ENCODE assay signal across 8 cellular contexts in genomic region chr5:177939246-177940171, GRCh38. TPM values are rescaled to one million over a fixed set of nuclear protein-coding genes. Genes with fewer than 3 reads are reported as not detected.
DNase-seq lines count a peak whose midpoint lies in the region; ATAC-seq and TF ChIP-seq lines count a peak whose summit lies in the region.
"Not testable (repeated sequence)": the region's sequence is repeated elsewhere in the genome, so short reads cannot be mapped to it uniquely, and the experiment has no call there.

No MANE protein-coding gene starts in this region.

- peak overlapping the region; percentile 20; the same call in 1 of the 2 replicates for H3K9ac ChIP-seq in HCT116 (ENCODE audit: low read length)

- TF ChIP-seq POLR2A in HCT116 (IDR thresholded peaks at IDR 0.05; ENCODE audit: borderline replicate concordance, extremely low read depth, insufficient read depth, insufficient read length): not testable (repeated sequence)

- not testable (repeated sequence) for H3K4me1 ChIP-seq in HCT116 (ENCODE audit: control insufficient read depth in 1 of 2, insufficient read depth in 2 of 2, low read length in 2 of 2); heart right ventricle

- H3K4me3 ChIP-seq in HCT116 (replicated peaks in 1 of 2; ENCODE audit: low read depth in 1 of 2, low read length in 2 of 2) (peak overlapping the region; percentile 43 to 58), cardiac fibroblast (replicated peaks in 1 of 2; ENCODE audit: low read depth in 2 of 2, low read length in 2 of 2) (peak overlapping the region; percentile 31 to 40), heart right ventricle (peak overlapping the region in 9 of 10 donors; percentile 14 to 45 (median 33))

- peaks cover 33 to 46% (median 38%) of the 10 kb centered on the region in 3 donors for H3K27me3 Mint-ChIP-seq in CD14-positive monocyte (ENCODE audit: low read depth in 3 of 3)
- not testable (repeated sequence) for H3K27me3 Mint-ChIP-seq in activated CD4-positive, alpha-beta memory T cell treated with anti-CD3 and anti-CD28 coated beads, Interleukin-2, amount 10 ng/mL, durations not matched to agents 7 days and 5 days; naive B cell

- H3K27me3 ChIP-seq in HCT116 (ENCODE audit: insufficient read depth, low read length): not testable (repeated sequence)
- H3K27me3 ChIP-seq in heart right ventricle: peaks cover 0 to 11% (median 0%) of the 10 kb centered on the region in 7 donors

- RAD21 ChIA-PET in HCT116 (lab: Charles Lee; ENCODE audit: low non-redundant PET in 1 of 2, low total read pairs in 2 of 2, uncharacterized antibody in 2 of 2, unreplicated experiment in 2 of 2): not testable (repeated sequence)

- not testable (repeated sequence) for H3K4me1 Mint-ChIP-seq in CD14-positive monocyte; activated CD4-positive, alpha-beta memory T cell treated with anti-CD3 and anti-CD28 coated beads, Interleukin-2, amount 10 ng/mL, durations not matched to agents 7 days and 5 days
- H3K4me1 Mint-ChIP-seq in naive B cell: peaks cover 8 to 23% (median 19%) of the 10 kb centered on the region in 3 donors

- intact Hi-C loops in CD14-positive monocyte (cut with micrococcal nuclease); HCT116 (cut with micrococcal nuclease); heart right ventricle (cut with DNase I): not testable (repeated sequence)

- BruUV-seq in HCT116 (replicated peaks; lab: Mats Ljungman, UMichigan): not testable (repeated sequence)

- H3K36me3 Mint-ChIP-seq in CD14-positive monocyte; activated CD4-positive, alpha-beta memory T cell treated with anti-CD3 and anti-CD28 coated beads, Interleukin-2, amount 10 ng/mL, durations not matched to agents 7 days and 5 days (ENCODE audit: low read depth); naive B cell: not testable (repeated sequence)

- H3K9me2 ChIP-seq in HCT116 (ENCODE audit: insufficient read depth): not testable (repeated sequence)

- not testable (repeated sequence) for H3K27ac Mint-ChIP-seq in CD14-positive monocyte; activated CD4-positive, alpha-beta memory T cell treated with anti-CD3 and anti-CD28 coated beads, Interleukin-2, amount 10 ng/mL, durations not matched to agents 7 days and 5 days; naive B cell

- TF ChIP-seq RAD21 in HCT116 (IDR thresholded peaks at IDR 0.05; ENCODE audit: low read depth): not testable (repeated sequence)

- H3K9me3 Mint-ChIP-seq in CD14-positive monocyte; activated CD4-positive, alpha-beta memory T cell treated with anti-CD3 and anti-CD28 coated beads, Interleukin-2, amount 10 ng/mL, durations not matched to agents 7 days and 5 days; naive B cell: not testable (repeated sequence)

- not testable (repeated sequence) for H3K9me3 ChIP-seq in HCT116 (ENCODE audit: control insufficient read depth in 1 of 2, insufficient read depth in 1 of 2, low read depth in 1 of 2, low read length in 2 of 2); heart right ventricle

- not testable (repeated sequence) for H3K27ac ChIP-seq in HCT116 (ENCODE audit: low read depth, low read length); heart right ventricle

- CTCF ChIA-PET in HCT116 (lab: Charles Lee); activated CD4-positive, alpha-beta memory T cell treated with anti-CD3 and anti-CD28 coated beads, Interleukin-2, amount 10 ng/mL, durations not matched to agents 7 days and 5 days (lab: Charles Lee): not testable (repeated sequence)

- ATAC-seq in HCT116: peak; percentile 95
- ATAC-seq in heart right ventricle: peak; percentile 29 to 85 (median 72)
- ATAC-seq in naive B cell (ENCODE audit: low read depth in 2 of 2): peak; percentile 10 to 37

- 9 to 16% methylated on average over 53 to 56 of the region's 79 CpGs for WGBS in heart right ventricle, 2 donors

- not testable (repeated sequence) for H4K20me1 ChIP-seq in HCT116 (ENCODE audit: insufficient read depth)

- POLR2A ChIA-PET in HCT116 (lab: Charles Lee); activated CD4-positive, alpha-beta memory T cell treated with anti-CD3 and anti-CD28 coated beads, Interleukin-2, amount 10 ng/mL, durations not matched to agents 7 days and 5 days (lab: Charles Lee): not testable (repeated sequence)

- peak overlapping the region; percentile 68 for H3K4me2 ChIP-seq in HCT116 (ENCODE audit: low read length)

- H3K4me3 Mint-ChIP-seq in CD14-positive monocyte (peak overlapping the region; percentile 45 to 67), naive B cell (peak overlapping the region; percentile 59 to 89 (median 79))
- H3K4me3 Mint-ChIP-seq in activated CD4-positive, alpha-beta memory T cell treated with anti-CD3 and anti-CD28 coated beads, Interleukin-2, amount 10 ng/mL, durations not matched to agents 7 days and 5 days: peak overlapping the region; percentile 62

- H2AFZ ChIP-seq in HCT116 (ENCODE audit: low read depth, low read length, poor library complexity, severe bottlenecking): not testable (repeated sequence)

- TF ChIP-seq CTCF in CD14-positive monocyte (IDR thresholded peaks at IDR 0.05); HCT116 (IDR thresholded peaks at IDR 0.05 in 2 of 3, conservative IDR thresholded peaks at IDR 0.05 in 1 of 3; ENCODE audit: borderline replicate concordance in 1 of 3, insufficient read depth in 1 of 3, low read depth in 2 of 3, low read length in 2 of 3); cardiac fibroblast (IDR thresholded peaks at IDR 0.05; ENCODE audit: low read depth, low read length); heart right ventricle (IDR thresholded peaks at IDR 0.05): not testable (repeated sequence)

- not testable (repeated sequence) for H3K36me3 ChIP-seq in HCT116 (ENCODE audit: control insufficient read depth in 1 of 2, insufficient read depth in 2 of 2, low read length in 2 of 2); heart right ventricle

- not testable (repeated sequence) for DNase-seq in CD14-positive monocyte (ENCODE audit: low spot score); activated CD4-positive, alpha-beta memory T cell treated with anti-CD3 and anti-CD28 coated beads, Interleukin-2, amount 10 ng/mL, durations not matched to agents 7 days and 5 days; cardiac fibroblast (ENCODE audit: low read depth in 2 of 2); heart right ventricle; naive B cell
- DNase-seq in HCT116 (ENCODE audit: low read depth, low spot score): peak; percentile 7
- DNase-seq in NCI-H526 (lab: John Stamatoyannopoulos, UW): peak; percentile 8 to 54
- peak; percentile 37 for DNase-seq in stimulated activated CD8-positive, alpha-beta memory T cell treated with anti-CD3 and anti-CD28 coated beads, Interleukin-4, amount 100 ng/mL, for 48 hours

- H3K79me2 ChIP-seq in HCT116 (ENCODE audit: insufficient read depth, low read length): not testable (repeated sequence)

TF ChIP-seq in HCT116, 20 proteins besides CTCF, POLR2A, EP300 and RAD21:
- TF ChIP-seq POLR2AphosphoS5 (IDR thresholded peaks at IDR 0.05; ENCODE audit: low read depth, low read length) (peak; percentile 18; the same call in 1 of the 2 replicates), MAX (IDR thresholded peaks at IDR 0.05) (peak; percentile 41)

RNA-seq across cellular contexts. Expression of gene PROP1, which starts 56.5 kb away (rescaled TPM):
- polyA plus RNA-seq in CD14-positive monocyte (not detected), heart right ventricle (not detected), naive B cell (ENCODE audit: low read depth in 6 of 6) (not detected)
- total RNA-seq in HCT116 (2021; ENCODE audit: unreplicated experiment) (not detected), heart right ventricle (not detected)
- not detected in 2 replicates for polyA plus RNA-seq in HCT116 (2012)
- not detected for total RNA-seq in activated CD4-positive, alpha-beta memory T cell treated with anti-CD3 and anti-CD28 coated beads, Interleukin-2, amount 10 ng/mL, durations not matched to agents 7 days and 5 days

Comparison
In these comparisons a context has a peak if more than half of its experiments do, and no peak if none do; other contexts are left out.
1. ATAC-seq: peak in every context shown above with its lines; median percentile 95 in HCT116; 72 in heart right ventricle; 24 in naive B cell.